In genomic region chr6:24252215-24252614, GRCh38 we compare ENCODE assay signal across 17 cellular contexts.
"Had no signal": no experiment of that assay in that cellular context is flagged by ENCODE, and none has a peak within 500 bp of the region (broad histone marks: within the 10 kb centered on the region; RNA-seq: fewer than 3 reads in every experiment).

No MANE protein-coding gene starts in this region.

- H3K27ac ChIP-seq: thyroid gland had no signal

- DNase-seq: activated T-cell treated with anti-CD3 and anti-CD28 coated beads, Interleukin-2, amount 50 U/mL, for 1 hour; aorta; central memory CD4-positive, alpha-beta T cell; dermis blood vessel endothelial cell; effector memory CD4-positive, alpha-beta T cell; foreskin melanocyte; nephron progenitor cell; right cardiac atrium; stimulated activated CD4-positive, alpha-beta T cell treated with anti-CD3 and anti-CD28 coated beads, Interleukin-12 subunit alpha, Interleukin-12 subunit beta, amount 100 ng/mL, for 4 hours; stimulated activated CD4-positive, alpha-beta T cell treated with anti-CD3 and anti-CD28 coated beads, Interleukin-4, amount 100 ng/mL, for 4 hours; substantia nigra; T-helper 9 cell; thyroid gland had no signal

- H3K36me3 ChIP-seq: thyroid gland had no signal

- H3K27ac Mint-ChIP-seq: activated naive CD4-positive, alpha-beta T cell treated with anti-CD3 and anti-CD28 coated beads, Interleukin-2, amount 50 U/mL, for 72 hours; memory B cell; nephron progenitor cell; progenitor cell of endocrine pancreas; stimulated activated naive CD8-positive, alpha-beta T cell treated with anti-CD3 and anti-CD28 coated beads, Interleukin-15, Interleukin-2, amounts not matched to agents 100 ng/mL and 50 ng/mL, for 24 hours had no signal

- H3K4me3 ChIP-seq: thyroid gland had no signal

- H3K4me1 Mint-ChIP-seq: nephron progenitor cell had no signal

- H3K9me3 ChIP-seq: thyroid gland had no signal

- H3K27me3 Mint-ChIP-seq: progenitor cell of endocrine pancreas had no signal

- H3K27me3 ChIP-seq: thyroid gland had no signal

- H3K4me3 Mint-ChIP-seq: memory B cell; nephron progenitor cell; stimulated activated naive CD8-positive, alpha-beta T cell treated with anti-CD3 and anti-CD28 coated beads, Interleukin-15, Interleukin-2, amounts not matched to agents 100 ng/mL and 50 ng/mL, for 24 hours had no signal
